In genomic region chr3:151838574-151839312, GRCh38 we compare ENCODE assay signal across 8 cellular contexts. TPM values are rescaled to one million over a fixed set of nuclear protein-coding genes. Genes with fewer than 3 reads are reported as not detected.
DNase-seq lines count a peak whose midpoint lies in the region; ATAC-seq, FAIRE-seq and TF ChIP-seq lines count a peak whose summit lies in the region.

No MANE protein-coding gene starts in this region.

- H2BK12ac ChIP-seq in neuronal stem cell (ENCODE audit: low read length) = no peak overlapping the region

- H3K9me3 ChIP-seq in neuronal stem cell (replicated peaks in 1 of 2; ENCODE audit: control insufficient read depth in 2 of 2, insufficient read depth in 1 of 2, low read depth in 1 of 2, low read length in 2 of 2) = no peaks in the 10 kb centered on the region

- no peak overlapping the region for H3K23ac ChIP-seq in neuronal stem cell (ENCODE audit: low read depth, low read length, poor library complexity)

- DNase-seq in AG09319 (ENCODE audit: extremely low read depth, low read depth) = peak; percentile 69
- DNase-seq in GM12891 (ENCODE audit: insufficient read length, low spot score) = peak; percentile 21
- peak; percentile 67 for DNase-seq in NCI-H2107 treated with DMSO at 0.1 percent for 48 hours (lab: John Stamatoyannopoulos, UW; ENCODE audit: unreplicated experiment)
- DNase-seq in fibroblast of villous mesenchyme (ENCODE audit: low read depth) = peak; percentile 86
- peak; percentile 54 for DNase-seq in neuronal stem cell (ENCODE audit: low spot score)

- peaks cover 6 to 8% of the 10 kb centered on the region in 2 donors for H3K4me1 ChIP-seq in neuronal stem cell (ENCODE audit: control insufficient read depth in 2 of 2, insufficient read depth in 1 of 2, low read depth in 1 of 2, low read length in 2 of 2)

- H2BK120ac ChIP-seq in neuronal stem cell (ENCODE audit: low read depth, low read length) = no peak overlapping the region

- ATAC-seq in HG02884 (IDR thresholded peaks at IDR 0.05; ENCODE audit: unreplicated experiment) (peak; percentile 81), GM19397 (IDR thresholded peaks at IDR 0.05; ENCODE audit: unreplicated experiment) (no peak)

- H3K4me3 ChIP-seq in fibroblast of villous mesenchyme (ENCODE audit: low read depth, low read length) = peak overlapping the region; percentile 15
- no peak overlapping the region for H3K4me3 ChIP-seq in neuronal stem cell (ENCODE audit: low read length in 2 of 2)

- TF ChIP-seq CTCF in AG09319 (IDR thresholded peaks at IDR 0.05; ENCODE audit: low read depth, low read length) (peak; percentile 79), VCaP (conservative IDR thresholded peaks at IDR 0.05) (peak; percentile 84), fibroblast of villous mesenchyme (IDR thresholded peaks at IDR 0.05; ENCODE audit: insufficient read depth, low read depth, low read length) (peak; percentile 79)

- no peak overlapping the region for H4K8ac ChIP-seq in neuronal stem cell (ENCODE audit: low read depth, low read length)

- H2BK5ac ChIP-seq in neuronal stem cell (ENCODE audit: low read length) = no peak overlapping the region

- H3K27ac ChIP-seq in VCaP (no peak overlapping the region), neuronal stem cell (replicated peaks; ENCODE audit: low read length) (no peak overlapping the region)

- peak; percentile 43 for FAIRE-seq in GM12891 (lab: Jason Lieb, UNC)

- no peak overlapping the region for H4K91ac ChIP-seq in neuronal stem cell (ENCODE audit: low read depth, low read length, poor library complexity)

- H2AK5ac ChIP-seq in neuronal stem cell (ENCODE audit: low read depth, low read length) = no peak overlapping the region

- WGBS in neuronal stem cell (ENCODE audit: extremely low coverage in 2 of 2, insufficient read length in 2 of 2, insufficient replicate concordance in 1 of 2), 2 donors = no CpG with 5 or more reads among the region's 19 CpGs

- H2AFZ ChIP-seq in neuronal stem cell (ENCODE audit: low read length) = no peak overlapping the region

- H3K18ac ChIP-seq in neuronal stem cell (ENCODE audit: low read length) = no peak overlapping the region

- no peaks in the 10 kb centered on the region for H3K36me3 ChIP-seq in neuronal stem cell (replicated peaks in 1 of 2; ENCODE audit: control insufficient read depth in 2 of 2, insufficient read depth in 2 of 2, low read length in 2 of 2)

- H3K9ac ChIP-seq in neuronal stem cell (ENCODE audit: low read depth, low read length, poor library complexity) = no peak overlapping the region

- H2BK15ac ChIP-seq in neuronal stem cell (ENCODE audit: low read length) = no peak overlapping the region

- H3K14ac ChIP-seq in neuronal stem cell (ENCODE audit: low read length) = no peak overlapping the region

- no peaks in the 10 kb centered on the region for H3K79me1 ChIP-seq in neuronal stem cell (ENCODE audit: low read depth, low read length)

- no peaks in the 10 kb centered on the region for H3K27me3 ChIP-seq in neuronal stem cell (ENCODE audit: control insufficient read depth in 3 of 3, insufficient read depth in 3 of 3, low read depth in 1 of 3, low read length in 3 of 3)

- H3K4me2 ChIP-seq in neuronal stem cell (ENCODE audit: insufficient read depth, low read length, poor library complexity, severe bottlenecking) = no peak overlapping the region

- H3K4ac ChIP-seq in neuronal stem cell (ENCODE audit: low read length) = no peak overlapping the region

- TF ChIP-seq POLR2A in GM12891 (IDR thresholded peaks at IDR 0.05; ENCODE audit: low read depth, low read length) = no peak

TF ChIP-seq in GM12891, 5 proteins besides CTCF, POLR2A, EP300 and RAD21:
- TF ChIP-seq POU2F2 (IDR thresholded peaks at IDR 0.05; ENCODE audit: low read depth, low read length) (no peak), PAX5 (IDR thresholded peaks at IDR 0.05; ENCODE audit: insufficient read depth, low read length, severe bottlenecking) (peak; percentile 18)

RNA-seq across cellular contexts. Expression of gene AADAC, which starts 24.8 kb away (rescaled TPM):
- not detected for polyA plus RNA-seq in GM12891 (2012; ENCODE audit: low read depth, missing spikeins)
- total RNA-seq in fibroblast of villous mesenchyme = 0.32 TPM in 1 of 2 replicates, not detected in the other
- polyA plus RNA-seq in neuronal stem cell (2013, experiment 1 of 2) = not detected
- polyA plus RNA-seq in neuronal stem cell (2013, experiment 2 of 2) = not detected

RNA-seq across cellular contexts. Expression of gene SUCNR1, which starts 34.7 kb away (rescaled TPM):
- not detected for polyA plus RNA-seq in GM12891 (2012; ENCODE audit: low read depth, missing spikeins)
- total RNA-seq in fibroblast of villous mesenchyme = 0.32 and 0.43 TPM in 2 replicates
- polyA plus RNA-seq in neuronal stem cell (2013, experiment 1 of 2) = not detected
- polyA plus RNA-seq in neuronal stem cell (2013, experiment 2 of 2) = not detected

Comparison
In these comparisons a context has a peak if more than half of its experiments do, and no peak if none do; other contexts are left out.
1. DNase-seq: peak in every context shown above with its lines; median percentile 86 in fibroblast of villous mesenchyme; 69 in AG09319; 67 in NCI-H2107 treated with DMSO at 0.1 percent for 48 hours; 54 in neuronal stem cell; 21 in GM12891.